In the genomic region with DNA sequence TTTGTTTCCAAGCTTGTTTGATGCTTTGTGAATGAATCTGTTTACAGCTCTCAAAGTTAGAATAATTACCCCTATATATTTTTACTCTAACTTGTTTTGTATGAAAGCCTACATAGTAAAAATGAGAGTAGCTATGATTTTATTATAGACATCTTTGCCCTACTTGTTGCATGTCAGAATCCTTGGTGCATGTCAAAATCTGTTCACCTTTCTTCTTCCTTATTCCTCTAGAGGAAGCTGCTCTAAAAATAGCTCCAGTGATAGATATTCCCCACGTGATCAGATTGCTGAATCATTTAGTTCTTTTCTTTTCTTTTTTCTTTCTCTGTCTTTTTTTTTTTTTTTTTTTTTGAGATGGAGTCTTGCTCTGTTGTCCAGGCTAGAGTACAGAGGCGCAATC, we compare ENCODE assay signal across 26 cellular contexts. TPM values are rescaled to one million over a fixed set of nuclear protein-coding genes. Genes with fewer than 3 reads are reported as not detected.
"Had no signal": no experiment of that assay in that cellular context is flagged by ENCODE, and none has a peak within 500 bp of the region (broad histone marks: within the 10 kb centered on the region; RNA-seq: fewer than 3 reads in every experiment).

No MANE protein-coding gene starts in this region.

- DNase-seq: activated B cell treated with CpG ODN at 0.5 μM for 24 hours; activated CD4-positive, alpha-beta T cell treated with anti-CD3 and anti-CD28 coated beads for 1 hour; activated CD4-positive, alpha-beta T cell treated with anti-CD3 and anti-CD28 coated beads, Interleukin-2, amount 10 ng/mL, durations not matched to agents 24 days and 14 days; activated CD4-positive, alpha-beta T cell treated with anti-CD3 and anti-CD28 coated beads, Interleukin-2, amount 50 U/mL, for 48 hours; activated CD8-positive, alpha-beta memory T cell treated with anti-CD3 and anti-CD28 coated beads, Interleukin-2, amount 10 ng/mL, durations not matched to agents 7 days and 5 days; activated effector memory CD4-positive, alpha-beta T cell treated with Interleukin-2 at 50 U/mL for 16 hours; activated naive CD4-positive, alpha-beta T cell; activated T-cell treated with anti-CD3 and anti-CD28 coated beads, Interleukin-2, amount 50 U/mL, for 24 hours; amniotic stem cell; body of pancreas; MG63; MV-4-11; NCI-H1092 treated with DMSO at 0.1 percent for 48 hours; NCI-H1436; NCI-H1694 treated with DMSO at 0.1 percent for 48 hours; NCI-H2029 treated with DMSO at 0.1 percent for 48 hours; NCI-H345; NCI-H510A; NCI-H526 treated with DMSO at 0.1 percent for 48 hours; NCI-H82; PC-3; SHP77 treated with DMSO at 0.1 percent for 48 hours; T-helper 17 cell; T-helper 9 cell had no signal

- ATAC-seq: activated CD8-positive, alpha-beta memory T cell treated with anti-CD3 and anti-CD28 coated beads, Interleukin-2, amount 10 ng/mL, durations not matched to agents 7 days and 5 days; body of pancreas; PC-3; T-helper 17 cell had no signal

- H3K36me3 ChIP-seq: ascending aorta, MG63 had no signal

- H3K27ac ChIP-seq: ascending aorta, body of pancreas had no signal

- H3K27me3 ChIP-seq: ascending aorta, body of pancreas, MG63 had no signal

- H3K4me3 ChIP-seq: ascending aorta, body of pancreas, MG63 had no signal

- H3K4me1 ChIP-seq: ascending aorta, body of pancreas had no signal

- H3K9me3 ChIP-seq: ascending aorta, body of pancreas had no signal

RNA-seq across cellular contexts. Expression of a gene that starts 39.8 kb away (rescaled TPM):
- total RNA-seq: activated CD4-positive, alpha-beta T cell treated with anti-CD3 and anti-CD28 coated beads, Interleukin-2, amount 10 ng/mL, durations not matched to agents 24 days and 14 days; activated T-helper 1 cell treated with anti-CD3 and anti-CD28 coated beads, Interleukin-12 subunit alpha, Interleukin-12 subunit beta, Interleukin-2, Interleukin-4 antibody, amounts not matched to agents 30 ng/mL and 10 ng/mL and 1 ng/mL, durations not matched to agents 14 hours and 24 hours and 36 hours had no signal

RNA-seq across cellular contexts. Expression of a gene that starts 40.2 kb away (rescaled TPM):
- total RNA-seq: activated CD4-positive, alpha-beta T cell treated with anti-CD3 and anti-CD28 coated beads, Interleukin-2, amount 10 ng/mL, durations not matched to agents 24 days and 14 days; activated T-helper 1 cell treated with anti-CD3 and anti-CD28 coated beads, Interleukin-12 subunit alpha, Interleukin-12 subunit beta, Interleukin-2, Interleukin-4 antibody, amounts not matched to agents 30 ng/mL and 10 ng/mL and 1 ng/mL, durations not matched to agents 14 hours and 24 hours and 36 hours had no signal
